In the genomic region with DNA sequence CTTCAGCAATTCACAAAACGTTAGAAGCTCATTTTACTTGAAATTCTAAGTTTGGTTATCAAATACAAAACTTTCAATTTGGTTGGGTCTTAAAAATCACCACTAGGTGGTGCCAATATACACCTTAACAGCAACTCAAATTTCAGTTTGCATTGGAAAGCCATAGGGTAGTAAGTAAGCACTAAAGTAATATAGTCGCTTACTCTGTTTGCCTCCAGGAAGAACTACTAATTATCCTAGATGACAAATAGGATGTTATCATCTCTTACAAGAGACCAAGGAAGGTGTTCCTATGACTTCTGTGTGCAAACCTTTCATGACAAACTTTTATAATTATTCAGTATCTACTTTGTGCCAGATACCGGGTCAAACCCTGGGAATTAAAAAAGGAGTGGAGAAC, we compare ENCODE assay signal across 8 cellular contexts.
DNase-seq lines count a peak whose midpoint lies in the region; ATAC-seq and TF ChIP-seq lines count a peak whose summit lies in the region.

No MANE protein-coding gene starts in this region.

- no peak overlapping the region for H3K27ac ChIP-seq in SU-DHL-6 (ENCODE audit: low read depth, low read length)

- no peaks in the 10 kb centered on the region for H3K9me3 Mint-ChIP-seq in activated CD8-positive, alpha-beta memory T cell treated with anti-CD3 and anti-CD28 coated beads, Interleukin-2, amount 10 ng/mL, durations not matched to agents 7 days and 5 days (ENCODE audit: low read depth)
- no peaks in the 10 kb centered on the region for H3K9me3 Mint-ChIP-seq in activated T-helper 1 cell treated with anti-CD3 and anti-CD28 coated beads, Interleukin-12 subunit alpha, Interleukin-12 subunit beta, Interleukin-2, Interleukin-4 antibody, amounts not matched to agents 30 ng/mL and 10 ng/mL and 1 ng/mL, durations not matched to agents 14 hours and 24 hours and 36 hours

- H3K27ac Mint-ChIP-seq in activated CD8-positive, alpha-beta memory T cell treated with anti-CD3 and anti-CD28 coated beads, Interleukin-2, amount 10 ng/mL, durations not matched to agents 7 days and 5 days = no peak overlapping the region
- no peak overlapping the region for H3K27ac Mint-ChIP-seq in activated T-helper 1 cell treated with anti-CD3 and anti-CD28 coated beads, Interleukin-12 subunit alpha, Interleukin-12 subunit beta, Interleukin-2, Interleukin-4 antibody, amounts not matched to agents 30 ng/mL and 10 ng/mL and 1 ng/mL, durations not matched to agents 14 hours and 24 hours and 36 hours

- H4K20me1 ChIP-seq in SU-DHL-6 (ENCODE audit: low read depth, low read length) = no peaks in the 10 kb centered on the region

- intact Hi-C loops in activated T-helper 1 cell treated with anti-CD3 and anti-CD28 coated beads, Interleukin-12 subunit alpha, Interleukin-12 subunit beta, Interleukin-2, Interleukin-4 antibody, amounts not matched to agents 30 ng/mL and 10 ng/mL and 1 ng/mL, durations not matched to agents 14 hours and 24 hours and 36 hours (cut with micrococcal nuclease) = loop anchor here (1.0 kb wide), 4 partner anchors 94 to 215 kb away; partner anchors contain the start of gene MYO1D

- peak; percentile 47 for ATAC-seq in activated CD8-positive, alpha-beta memory T cell treated with anti-CD3 and anti-CD28 coated beads, Interleukin-2, amount 10 ng/mL, durations not matched to agents 7 days and 5 days
- ATAC-seq in omental fat pad (ENCODE audit: low FRiP score) = peak; percentile 54

- no peak for DNase-seq in activated CD8-positive, alpha-beta memory T cell treated with anti-CD3 and anti-CD28 coated beads, Interleukin-2, amount 10 ng/mL, durations not matched to agents 7 days and 5 days
- DNase-seq in activated CD8-positive, alpha-beta memory T cell treated with anti-CD3 and anti-CD28 coated beads, Interleukin-2, amount 50 U/mL, for 4 hours = no peak
- DNase-seq in NCI-H1436 (lab: John Stamatoyannopoulos, UW) (peak; percentile 79), fibroblast of peridontal ligament (ENCODE audit: extremely low read depth) (peak; percentile 75), omental fat pad (ENCODE audit: low spot score) (no peak)
- no peak for DNase-seq in activated T-helper 1 cell treated with anti-CD3 and anti-CD28 coated beads, Interleukin-12 subunit alpha, Interleukin-12 subunit beta, Interleukin-2, Interleukin-4 antibody, amounts not matched to agents 30 ng/mL and 10 ng/mL and 1 ng/mL, durations not matched to agents 14 hours and 24 hours and 36 hours (ENCODE audit: low spot score)
- no peak for DNase-seq in effector CD8-positive, alpha-beta T cell (lab: John Stamatoyannopoulos, UW)

- H3K9ac ChIP-seq in SU-DHL-6 (ENCODE audit: low read length) = no peak overlapping the region

- no peaks in the 10 kb centered on the region for H3K36me3 Mint-ChIP-seq in activated CD8-positive, alpha-beta memory T cell treated with anti-CD3 and anti-CD28 coated beads, Interleukin-2, amount 10 ng/mL, durations not matched to agents 7 days and 5 days
- no peaks in the 10 kb centered on the region for H3K36me3 Mint-ChIP-seq in activated T-helper 1 cell treated with anti-CD3 and anti-CD28 coated beads, Interleukin-12 subunit alpha, Interleukin-12 subunit beta, Interleukin-2, Interleukin-4 antibody, amounts not matched to agents 30 ng/mL and 10 ng/mL and 1 ng/mL, durations not matched to agents 14 hours and 24 hours and 36 hours (ENCODE audit: low read depth)

- H3K4me3 Mint-ChIP-seq in activated CD8-positive, alpha-beta memory T cell treated with anti-CD3 and anti-CD28 coated beads, Interleukin-2, amount 10 ng/mL, durations not matched to agents 7 days and 5 days = no peak overlapping the region
- no peak overlapping the region for H3K4me3 Mint-ChIP-seq in activated T-helper 1 cell treated with anti-CD3 and anti-CD28 coated beads, Interleukin-12 subunit alpha, Interleukin-12 subunit beta, Interleukin-2, Interleukin-4 antibody, amounts not matched to agents 30 ng/mL and 10 ng/mL and 1 ng/mL, durations not matched to agents 14 hours and 24 hours and 36 hours

- no peaks in the 10 kb centered on the region for H3K27me3 Mint-ChIP-seq in activated CD8-positive, alpha-beta memory T cell treated with anti-CD3 and anti-CD28 coated beads, Interleukin-2, amount 10 ng/mL, durations not matched to agents 7 days and 5 days
- H3K27me3 Mint-ChIP-seq in activated T-helper 1 cell treated with anti-CD3 and anti-CD28 coated beads, Interleukin-12 subunit alpha, Interleukin-12 subunit beta, Interleukin-2, Interleukin-4 antibody, amounts not matched to agents 30 ng/mL and 10 ng/mL and 1 ng/mL, durations not matched to agents 14 hours and 24 hours and 36 hours (ENCODE audit: insufficient read depth) = peaks cover 19% of the 10 kb centered on the region

- no peaks in the 10 kb centered on the region for H3K9me3 ChIP-seq in SU-DHL-6 (ENCODE audit: insufficient read depth, low read length)

- CTCF ChIA-PET in activated CD8-positive, alpha-beta memory T cell treated with anti-CD3 and anti-CD28 coated beads, Interleukin-2, amount 10 ng/mL, durations not matched to agents 7 days and 5 days (lab: Charles Lee) = interaction anchor here (0.6 to 8.1 kb wide), 35 partner anchors 8 to 321 kb away, joined by 3 to 125 read pairs (median 4); partner anchors contain the start of genes MYO1D and TMEM98

- no peaks in the 10 kb centered on the region for H3K79me2 ChIP-seq in SU-DHL-6 (ENCODE audit: insufficient read depth, low read length)

- no peak overlapping the region for H2AFZ ChIP-seq in SU-DHL-6 (ENCODE audit: low read depth, low read length, severe bottlenecking)

- TF ChIP-seq CTCF in SU-DHL-6 (IDR thresholded peaks at IDR 0.05; ENCODE audit: insufficient read depth, low read length, poor library complexity, severe bottlenecking) (peak; percentile 52), omental fat pad (IDR thresholded peaks at IDR 0.05) (peak in 1 of 3 donors; percentile 17)

- H3K27me3 ChIP-seq in SU-DHL-6 (ENCODE audit: low read length) = no peaks in the 10 kb centered on the region

- H3F3A ChIP-seq in SU-DHL-6 (ENCODE audit: insufficient read depth) = no peaks in the 10 kb centered on the region

- no peak overlapping the region for H3K4me2 ChIP-seq in SU-DHL-6 (ENCODE audit: low read depth, low read length, poor library complexity, severe bottlenecking)

- no peak overlapping the region for H3K4me3 ChIP-seq in SU-DHL-6 (ENCODE audit: insufficient read depth, low read length, poor library complexity, severe bottlenecking)

- peaks cover 2% of the 10 kb centered on the region for H3K4me1 Mint-ChIP-seq in activated CD8-positive, alpha-beta memory T cell treated with anti-CD3 and anti-CD28 coated beads, Interleukin-2, amount 10 ng/mL, durations not matched to agents 7 days and 5 days
- H3K4me1 Mint-ChIP-seq in activated T-helper 1 cell treated with anti-CD3 and anti-CD28 coated beads, Interleukin-12 subunit alpha, Interleukin-12 subunit beta, Interleukin-2, Interleukin-4 antibody, amounts not matched to agents 30 ng/mL and 10 ng/mL and 1 ng/mL, durations not matched to agents 14 hours and 24 hours and 36 hours (ENCODE audit: low read depth) = no peaks in the 10 kb centered on the region

- no peaks in the 10 kb centered on the region for H3K36me3 ChIP-seq in SU-DHL-6 (ENCODE audit: low read length)

- no peaks in the 10 kb centered on the region for H3K9me2 ChIP-seq in SU-DHL-6 (replicated peaks; ENCODE audit: insufficient read depth, low read length)

Comparison
In these comparisons a context has a peak if more than half of its experiments do, and no peak if none do; other contexts are left out.
1. DNase-seq: peak in NCI-H1436 (single experiment) and fibroblast of peridontal ligament (single experiment); none in activated CD8-positive, alpha-beta memory T cell treated with anti-CD3 and anti-CD28 coated beads, Interleukin-2, amount 10 ng/mL, durations not matched to agents 7 days and 5 days (single experiment), activated CD8-positive, alpha-beta memory T cell treated with anti-CD3 and anti-CD28 coated beads, Interleukin-2, amount 50 U/mL, for 4 hours (single experiment), omental fat pad (single experiment), activated T-helper 1 cell treated with anti-CD3 and anti-CD28 coated beads, Interleukin-12 subunit alpha, Interleukin-12 subunit beta, Interleukin-2, Interleukin-4 antibody, amounts not matched to agents 30 ng/mL and 10 ng/mL and 1 ng/mL, durations not matched to agents 14 hours and 24 hours and 36 hours (single experiment) and effector CD8-positive, alpha-beta T cell (single experiment).